1 cellular context compared by ENCODE assay signal in the genomic region with DNA sequence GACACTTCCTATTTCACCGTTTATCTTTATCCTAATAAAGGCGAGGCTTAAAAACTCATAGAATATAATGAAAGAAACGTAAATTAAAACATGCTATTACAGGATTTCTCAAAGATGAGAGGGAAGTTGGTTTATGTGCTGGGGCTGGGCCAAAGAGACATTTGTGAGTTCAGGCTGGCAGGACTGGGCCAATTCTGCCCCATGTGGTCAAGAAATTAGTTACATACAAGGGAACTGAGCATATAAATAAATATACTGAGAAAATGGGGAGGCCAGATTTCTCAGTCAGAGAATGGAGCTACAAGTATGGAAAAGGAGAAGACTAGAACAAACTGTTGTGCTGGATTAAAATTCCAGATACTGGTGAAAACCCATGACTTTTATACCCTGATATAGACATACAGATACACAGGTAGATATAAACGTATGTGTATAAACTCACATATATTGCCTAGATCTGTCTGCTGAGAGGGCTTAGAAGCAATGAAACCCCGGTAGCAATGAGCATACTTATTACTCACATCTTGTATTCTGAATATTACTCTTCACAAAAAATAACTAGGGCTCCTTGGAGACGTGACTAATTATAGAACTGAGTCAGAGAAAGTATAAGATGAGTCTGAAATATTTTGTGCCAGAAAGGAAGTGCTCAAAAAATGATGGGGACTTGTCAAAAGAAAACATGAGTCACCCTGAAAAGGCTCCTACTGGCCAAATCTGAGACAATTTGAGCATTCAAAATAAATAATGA.
A peak's percentile ranks its signal among the peaks of the same experiment; 100 is the strongest.
TF ChIP-seq lines count a peak whose summit lies in the region.

No MANE protein-coding gene starts in this region.

TF ChIP-seq in IMR-90, 13 proteins besides CTCF, POLR2A, EP300 and RAD21 (continued from another document):
- TF ChIP-seq MAZ (IDR thresholded peaks at IDR 0.05; ENCODE audit: borderline replicate concordance, low read depth, low read length) (no peak), FOS (IDR thresholded peaks at IDR 0.05; ENCODE audit: low read depth, low read length) (peak; percentile 61; the same call in 1 of the 2 replicates), BHLHE40 (IDR thresholded peaks at IDR 0.05; ENCODE audit: low read depth, low read length) (peak; percentile 21; the same call in 1 of the 2 replicates), RCOR1 (IDR thresholded peaks at IDR 0.05; ENCODE audit: insufficient replicate concordance, low read length) (no peak)
